ENCODE assay signal across 1 cellular context in the genomic region with DNA sequence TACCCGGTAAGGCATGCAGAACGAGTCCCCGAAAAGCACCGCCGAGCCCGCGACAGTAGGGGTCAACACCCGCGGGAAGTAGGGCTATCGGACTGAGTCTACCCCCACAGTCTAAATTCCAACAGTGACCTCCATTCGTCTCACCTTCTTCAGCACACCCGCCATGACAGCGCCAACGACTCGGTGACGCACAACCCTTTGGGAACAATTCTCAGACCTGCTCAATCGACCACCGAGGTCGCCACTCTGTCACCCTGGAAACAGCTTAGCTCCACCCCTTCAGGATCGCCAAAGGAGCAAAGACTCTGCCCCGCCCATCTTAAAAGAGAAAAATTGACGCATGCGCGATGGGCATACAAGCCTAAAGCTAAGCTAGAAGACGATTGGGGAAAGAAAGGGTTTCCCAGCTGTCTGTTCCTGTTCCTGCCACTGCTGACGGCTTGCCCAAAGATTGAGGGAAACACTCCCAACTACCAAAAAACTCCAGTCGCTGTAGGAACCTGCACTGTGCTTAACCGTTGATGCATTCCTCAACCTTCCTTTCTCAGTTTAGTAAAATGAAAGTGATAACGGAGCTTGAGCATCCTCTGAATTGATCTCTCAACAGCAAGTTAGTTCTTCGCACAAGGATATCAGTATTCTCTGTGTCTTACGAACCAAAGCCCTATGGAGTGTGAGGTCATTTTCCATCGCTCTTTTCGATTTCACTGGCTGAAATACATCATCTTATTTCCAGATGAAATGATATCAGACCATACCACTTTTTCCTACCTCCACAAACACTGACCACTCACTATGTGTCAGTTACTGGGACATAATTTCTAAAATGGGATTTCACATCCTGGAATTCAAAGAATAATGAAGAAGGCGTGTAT.
TF ChIP-seq lines count a peak whose summit lies in the region.

Gene NDUFA5, minus strand, starts transcription at position 188 of the 875 bp plus-strand sequence. Its CDS starts 23 bp downstream, at position 165.

TF ChIP-seq in GM12878, 131 proteins besides CTCF, POLR2A, EP300 and RAD21 (continued from another document):
- TF ChIP-seq E2F8 (IDR thresholded peaks at IDR 0.05; ENCODE audit: low read depth, partially characterized antibody) (no peak), GATAD2B (conservative IDR thresholded peaks at IDR 0.05; ENCODE audit: low read depth) (no peak), SMARCA5 (IDR thresholded peaks at IDR 0.05) (no peak), ZNF217 (IDR thresholded peaks at IDR 0.05) (no peak), NR2F1 (conservative IDR thresholded peaks at IDR 0.05) (no peak), HDAC2 (IDR thresholded peaks at IDR 0.05) (no peak), EZH2 (IDR thresholded peaks at IDR 0.05; ENCODE audit: borderline replicate concordance, control insufficient read depth, low read depth, low read length) (no peak)
- TF ChIP-seq, protein P1, sequence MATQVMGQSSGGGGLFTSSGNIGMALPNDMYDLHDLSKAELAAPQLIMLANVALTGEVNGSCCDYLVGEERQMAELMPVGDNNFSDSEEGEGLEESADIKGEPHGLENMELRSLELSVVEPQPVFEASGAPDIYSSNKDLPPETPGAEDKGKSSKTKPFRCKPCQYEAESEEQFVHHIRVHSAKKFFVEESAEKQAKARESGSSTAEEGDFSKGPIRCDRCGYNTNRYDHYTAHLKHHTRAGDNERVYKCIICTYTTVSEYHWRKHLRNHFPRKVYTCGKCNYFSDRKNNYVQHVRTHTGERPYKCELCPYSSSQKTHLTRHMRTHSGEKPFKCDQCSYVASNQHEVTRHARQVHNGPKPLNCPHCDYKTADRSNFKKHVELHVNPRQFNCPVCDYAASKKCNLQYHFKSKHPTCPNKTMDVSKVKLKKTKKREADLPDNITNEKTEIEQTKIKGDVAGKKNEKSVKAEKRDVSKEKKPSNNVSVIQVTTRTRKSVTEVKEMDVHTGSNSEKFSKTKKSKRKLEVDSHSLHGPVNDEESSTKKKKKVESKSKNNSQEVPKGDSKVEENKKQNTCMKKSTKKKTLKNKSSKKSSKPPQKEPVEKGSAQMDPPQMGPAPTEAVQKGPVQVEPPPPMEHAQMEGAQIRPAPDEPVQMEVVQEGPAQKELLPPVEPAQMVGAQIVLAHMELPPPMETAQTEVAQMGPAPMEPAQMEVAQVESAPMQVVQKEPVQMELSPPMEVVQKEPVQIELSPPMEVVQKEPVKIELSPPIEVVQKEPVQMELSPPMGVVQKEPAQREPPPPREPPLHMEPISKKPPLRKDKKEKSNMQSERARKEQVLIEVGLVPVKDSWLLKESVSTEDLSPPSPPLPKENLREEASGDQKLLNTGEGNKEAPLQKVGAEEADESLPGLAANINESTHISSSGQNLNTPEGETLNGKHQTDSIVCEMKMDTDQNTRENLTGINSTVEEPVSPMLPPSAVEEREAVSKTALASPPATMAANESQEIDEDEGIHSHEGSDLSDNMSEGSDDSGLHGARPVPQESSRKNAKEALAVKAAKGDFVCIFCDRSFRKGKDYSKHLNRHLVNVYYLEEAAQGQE (IDR thresholded peaks at IDR 0.05; ENCODE audit: low read depth, low read length) = 0 out of 2 replicates have a peak, but pooled peaks have one; percentile 9
- TF ChIP-seq, protein P2, sequence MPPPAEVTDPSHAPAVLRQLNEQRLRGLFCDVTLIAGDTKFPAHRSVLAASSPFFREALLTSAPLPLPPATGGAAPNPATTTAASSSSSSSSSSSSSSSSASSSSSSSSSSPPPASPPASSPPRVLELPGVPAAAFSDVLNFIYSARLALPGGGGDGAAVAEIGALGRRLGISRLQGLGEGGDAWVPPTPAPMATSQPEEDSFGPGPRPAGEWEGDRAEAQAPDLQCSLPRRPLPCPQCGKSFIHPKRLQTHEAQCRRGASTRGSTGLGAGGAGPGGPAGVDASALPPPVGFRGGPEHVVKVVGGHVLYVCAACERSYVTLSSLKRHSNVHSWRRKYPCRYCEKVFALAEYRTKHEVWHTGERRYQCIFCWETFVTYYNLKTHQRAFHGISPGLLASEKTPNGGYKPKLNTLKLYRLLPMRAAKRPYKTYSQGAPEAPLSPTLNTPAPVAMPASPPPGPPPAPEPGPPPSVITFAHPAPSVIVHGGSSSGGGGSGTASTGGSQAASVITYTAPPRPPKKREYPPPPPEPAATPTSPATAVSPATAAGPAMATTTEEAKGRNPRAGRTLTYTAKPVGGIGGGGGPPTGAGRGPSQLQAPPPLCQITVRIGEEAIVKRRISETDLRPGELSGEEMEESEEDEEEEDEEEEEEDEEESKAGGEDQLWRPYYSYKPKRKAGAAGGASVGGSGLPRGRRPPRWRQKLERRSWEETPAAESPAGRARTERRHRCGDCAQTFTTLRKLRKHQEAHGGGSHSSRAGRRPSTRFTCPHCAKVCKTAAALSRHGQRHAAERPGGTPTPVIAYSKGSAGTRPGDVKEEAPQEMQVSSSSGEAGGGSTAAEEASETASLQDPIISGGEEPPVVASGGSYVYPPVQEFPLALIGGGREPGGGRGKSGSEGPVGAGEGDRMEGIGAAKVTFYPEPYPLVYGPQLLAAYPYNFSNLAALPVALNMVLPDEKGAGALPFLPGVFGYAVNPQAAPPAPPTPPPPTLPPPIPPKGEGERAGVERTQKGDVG (CRISPR knock-in tag; IDR thresholded peaks at IDR 0.05) = no peak
TF ChIP-seq in GM12878: peak in this region for 50.
